26 cellular contexts compared by ENCODE assay signal in genomic region chr19:47544476-47544875, GRCh38. TPM values are rescaled to one million over a fixed set of nuclear protein-coding genes. Genes with fewer than 3 reads are reported as not detected.
"Had no signal": no experiment of that assay in that cellular context is flagged by ENCODE, and none has a peak within 500 bp of the region (broad histone marks: within the 10 kb centered on the region; RNA-seq: fewer than 3 reads in every experiment).

No MANE protein-coding gene starts in this region.

- H3K36me3 Mint-ChIP-seq: activated CD4-positive, alpha-beta memory T cell treated with anti-CD3 and anti-CD28 coated beads for 36 hours; activated naive CD4-positive, alpha-beta T cell treated with anti-CD3 and anti-CD28 coated beads, Interleukin-2, amount 10 ng/mL, durations not matched to agents 7 days and 5 days; immature natural killer cell had no signal

- H3K4me3 Mint-ChIP-seq: activated CD4-positive, alpha-beta memory T cell treated with anti-CD3 and anti-CD28 coated beads for 36 hours; activated CD4-positive, alpha-beta T cell treated with anti-CD3 and anti-CD28 coated beads, Interleukin-2, amount 10 ng/mL, durations not matched to agents 24 days and 14 days; activated naive CD4-positive, alpha-beta T cell treated with anti-CD3 and anti-CD28 coated beads, Interleukin-2, amount 10 ng/mL, durations not matched to agents 7 days and 5 days; activated naive CD8-positive, alpha-beta T cell treated with anti-CD3 and anti-CD28 coated beads, Interleukin-2, amount 50 U/mL, for 24 hours; dendritic cell treated with granulocyte-macrophage colony-stimulating factor and Interleukin-4, amounts not matched to agents 40 ng/mL and 50 ng/mL, for 4 days; endodermal cell; nephron had no signal

- DNase-seq: activated CD4-positive, alpha-beta memory T cell treated with anti-CD3 and anti-CD28 coated beads for 36 hours; activated CD4-positive, alpha-beta T cell treated with anti-CD3 and anti-CD28 coated beads, Interleukin-2, amount 10 ng/mL, durations not matched to agents 24 days and 14 days; activated CD4-positive, CD25-positive, alpha-beta regulatory T cell treated with anti-CD3 and anti-CD28 coated beads, Interleukin-2, amount 50 U/mL, for 72 hours; activated CD8-positive, alpha-beta memory T cell treated with anti-CD3 and anti-CD28 coated beads, Interleukin-2, amount 50 U/mL, for 4 hours; activated gamma-delta T cell; activated naive CD4-positive, alpha-beta T cell treated with anti-CD3 and anti-CD28 coated beads, Interleukin-2, amount 10 ng/mL, durations not matched to agents 7 days and 5 days; activated naive CD8-positive, alpha-beta T cell treated with anti-CD3 and anti-CD28 coated beads, Interleukin-2, amount 50 U/mL, for 24 hours; amygdala; caudate nucleus; heart left ventricle; hypothalamus; immature natural killer cell; kidney; left colon; right lobe of liver; stimulated activated CD4-positive, alpha-beta T cell treated with anti-CD3 and anti-CD28 coated beads, Interleukin-2, amount 100 ng/mL, for 48 hours; stomach; T-helper 2 cell; tibial artery had no signal

- H3K4me1 Mint-ChIP-seq: nephron had no signal

- H3K27ac Mint-ChIP-seq: activated CD4-positive, alpha-beta memory T cell treated with anti-CD3 and anti-CD28 coated beads for 36 hours; activated CD4-positive, alpha-beta T cell treated with anti-CD3 and anti-CD28 coated beads, Interleukin-2, amount 10 ng/mL, durations not matched to agents 24 days and 14 days; activated naive CD4-positive, alpha-beta T cell treated with anti-CD3 and anti-CD28 coated beads, Interleukin-2, amount 10 ng/mL, durations not matched to agents 7 days and 5 days; activated naive CD8-positive, alpha-beta T cell treated with anti-CD3 and anti-CD28 coated beads, Interleukin-2, amount 50 U/mL, for 24 hours; dendritic cell treated with granulocyte-macrophage colony-stimulating factor and Interleukin-4, amounts not matched to agents 40 ng/mL and 50 ng/mL, for 4 days; endodermal cell; nephron had no signal

- H3K9me3 ChIP-seq: heart left ventricle, neutrophil, right lobe of liver, stomach, tibial artery had no signal

- ATAC-seq: activated naive CD8-positive, alpha-beta T cell treated with anti-CD3 and anti-CD28 coated beads, Interleukin-2, amount 50 U/mL, for 24 hours; heart left ventricle; left colon had no signal

- H3K9me3 Mint-ChIP-seq: activated CD4-positive, alpha-beta memory T cell treated with anti-CD3 and anti-CD28 coated beads for 36 hours; activated CD4-positive, alpha-beta T cell treated with anti-CD3 and anti-CD28 coated beads, Interleukin-2, amount 10 ng/mL, durations not matched to agents 24 days and 14 days; activated naive CD4-positive, alpha-beta T cell treated with anti-CD3 and anti-CD28 coated beads, Interleukin-2, amount 10 ng/mL, durations not matched to agents 7 days and 5 days; activated naive CD8-positive, alpha-beta T cell treated with anti-CD3 and anti-CD28 coated beads, Interleukin-2, amount 50 U/mL, for 24 hours; dendritic cell treated with granulocyte-macrophage colony-stimulating factor and Interleukin-4, amounts not matched to agents 40 ng/mL and 50 ng/mL, for 4 days; endodermal cell; nephron had no signal

- H3K36me3 ChIP-seq: heart left ventricle, neutrophil, right lobe of liver, stomach, tibial artery had no signal

- H3K27ac ChIP-seq: heart left ventricle, neutrophil, right lobe of liver, stomach, tibial artery had no signal

RNA-seq across cellular contexts. Expression of gene ZNF541, which starts 28.5 kb away (rescaled TPM):
- total RNA-seq: activated CD4-positive, alpha-beta T cell treated with anti-CD3 and anti-CD28 coated beads, Interleukin-2, amount 10 ng/mL, durations not matched to agents 24 days and 14 days; activated CD8-positive, alpha-beta memory T cell treated with anti-CD3 and anti-CD28 coated beads for 36 hours; endodermal cell; osteocyte; skeletal muscle tissue had no signal
- polyA plus RNA-seq: immature natural killer cell had no signal
